Comparison of ENCODE assay signal across 18 cellular contexts in the genomic region with DNA sequence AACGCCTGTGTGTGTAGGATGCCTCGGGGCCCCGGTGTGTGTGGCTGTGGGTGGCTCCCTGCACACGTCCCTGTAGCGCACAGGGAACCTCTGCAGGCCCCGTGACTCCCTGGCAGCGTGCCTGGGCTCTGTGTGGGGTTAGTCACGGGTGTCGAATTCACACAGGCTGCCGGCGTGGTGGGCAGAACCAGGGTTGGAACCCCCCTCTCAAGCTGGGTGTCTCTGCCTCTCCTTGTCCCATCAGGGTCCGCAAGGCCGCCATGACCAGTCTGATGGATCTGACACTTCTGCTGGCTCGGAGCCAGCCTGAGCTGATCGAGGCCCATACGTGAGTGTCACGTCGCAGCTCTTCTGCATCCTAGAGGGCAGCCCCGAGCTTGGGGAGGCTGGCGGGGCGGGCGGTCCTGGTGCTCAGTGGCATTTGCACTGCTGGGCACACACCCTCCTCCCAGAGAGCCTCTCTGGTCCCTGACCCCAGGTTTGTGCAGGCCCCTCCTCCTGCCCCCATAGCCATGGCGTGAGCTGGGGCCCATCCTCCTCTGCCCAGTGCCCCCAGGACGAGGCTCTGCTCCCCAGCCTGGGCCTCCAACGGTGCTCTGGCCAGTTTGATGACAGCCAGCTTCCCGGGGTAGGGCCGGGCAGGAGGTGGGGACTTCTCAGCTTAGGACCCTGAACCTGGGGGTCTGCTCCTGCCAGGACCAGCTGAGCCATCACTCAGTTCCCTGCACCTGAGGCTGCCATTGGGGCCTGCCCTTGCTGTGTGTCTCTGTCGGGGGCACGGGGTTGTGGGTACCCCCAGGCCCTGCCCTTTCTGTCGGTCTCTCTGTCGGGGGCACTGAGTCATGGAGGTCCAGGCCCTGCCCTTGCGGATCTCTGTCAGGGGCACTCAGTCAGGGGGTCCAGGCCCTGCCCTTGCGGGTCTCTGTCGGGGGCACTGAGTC.
DNase-seq lines count a peak whose midpoint lies in the region; ATAC-seq, FAIRE-seq and TF ChIP-seq lines count a peak whose summit lies in the region.
"Had no signal": no experiment of that assay in that cellular context is flagged by ENCODE, and none has a peak within 500 bp of the region (broad histone marks: within the 10 kb centered on the region; RNA-seq: fewer than 3 reads in every experiment).

No MANE protein-coding gene starts in this region.

- H3K27me3 ChIP-seq in K562 (ENCODE audit: control insufficient read depth in 2 of 2, insufficient read depth in 2 of 2, low read length in 2 of 2) (no peaks in the 10 kb centered on the region), right lobe of liver (no peaks in the 10 kb centered on the region), tibial artery (no peaks in the 10 kb centered on the region)

- no TSS peak for BruUV-seq in K562 (replicated peaks; lab: Mats Ljungman, UMichigan)

- no peak overlapping the region for H3K9ac ChIP-seq in K562 (ENCODE audit: insufficient read depth in 1 of 2, low read depth in 2 of 2, low read length in 2 of 2)

- POLR2A ChIA-PET in K562 (lab: Yijun Ruan, JAX), result interaction anchor here (0.6 kb wide), 1 partner anchor 660 kb away, joined by 4 read pairs; no protein-coding TSS in a partner anchor

- H3K4me3 Mint-ChIP-seq in activated T-helper 2 cell treated with anti-CD3 and anti-CD28 coated beads, Interferon-gamma antibody, Interleukin-2, Interleukin-4, amounts not matched to agents 10 μg/mL and 5 μg/mL and 100 μg/mL, durations not matched to agents 14 hours and 24 hours and 36 hours (ENCODE audit: low read depth), result no peak overlapping the region

- no peak for TF ChIP-seq CTCF in K562 (IDR thresholded peaks at IDR 0.05 in 2 of 3, conservative IDR thresholded peaks at IDR 0.05 in 1 of 3; ENCODE audit: insufficient read depth in 2 of 3, low read depth in 1 of 3, low read length in 3 of 3)
- TF ChIP-seq CTCF in right lobe of liver (IDR thresholded peaks at IDR 0.05), result no peak
- no peak for TF ChIP-seq CTCF in tibial artery (IDR thresholded peaks at IDR 0.05)

- H2AFZ ChIP-seq in K562 (ENCODE audit: low read depth, low read length), result no peak overlapping the region

- no peaks in the 10 kb centered on the region for H3K4me1 Mint-ChIP-seq in activated T-helper 2 cell treated with anti-CD3 and anti-CD28 coated beads, Interferon-gamma antibody, Interleukin-2, Interleukin-4, amounts not matched to agents 10 μg/mL and 5 μg/mL and 100 μg/mL, durations not matched to agents 14 hours and 24 hours and 36 hours (ENCODE audit: low read depth)

- CTCF ChIA-PET in K562 (lab: Yijun Ruan, JAX; ENCODE audit: low intra/inter-chr PET ratio), result no interaction called here

- peak; percentile 20 for DNase-seq in left cardiac atrium
- no peak for DNase-seq in Right ventricle myocardium inferior (ENCODE audit: missing footprints)
- no peak for DNase-seq in K562 (ENCODE audit: extremely low read depth in 1 of 4, low spot score in 3 of 4)
- peak in 2 of 3 donors; percentile 24 to 49 for DNase-seq in right lobe of liver
- DNase-seq in tibial artery, result peak; percentile 5 to 60
- no peak for DNase-seq in activated T-helper 2 cell treated with anti-CD3 and anti-CD28 coated beads, Interferon-gamma antibody, Interleukin-2, Interleukin-4, amounts not matched to agents 10 μg/mL and 5 μg/mL and 100 μg/mL, durations not matched to agents 14 hours and 24 hours and 36 hours (ENCODE audit: low spot score)
- DNase-seq in KG1 (lab: John Stamatoyannopoulos, UW), result no peak
- DNase-seq: Karpas-422, MM.1S, NCI-H1105, NCI-H1694 treated with DMSO at 0.1 percent for 48 hours, NCI-H345, PC-3 had no signal

- H3K9me3 ChIP-seq in K562 (replicated peaks; ENCODE audit: control insufficient read depth, insufficient read depth, low read depth, low read length) (no peaks in the 10 kb centered on the region), right lobe of liver (no peaks in the 10 kb centered on the region), tibial artery (no peaks in the 10 kb centered on the region)
- H3K9me3 ChIP-seq: Caco-2, HAP-1 had no signal

- H3K79me2 ChIP-seq in K562 (ENCODE audit: control insufficient read depth, insufficient read depth, low read length), result no peaks in the 10 kb centered on the region

- no peak for FAIRE-seq in K562 (lab: Jason Lieb, UNC)

- intact Hi-C loops in left cardiac atrium (cut with DNase I), result no loop called here
- intact Hi-C loops in Right ventricle myocardium inferior (cut with DNase I), result no loop called here
- intact Hi-C loops in K562 (cut with micrococcal nuclease), result no loop called here
- intact Hi-C loops in right lobe of liver (cut with DNase I), result no loop called here
- intact Hi-C loops in tibial artery (cut with DNase I; ENCODE audit: low total_unique reads), result no loop called here
- intact Hi-C loops in activated T-helper 2 cell treated with anti-CD3 and anti-CD28 coated beads, Interferon-gamma antibody, Interleukin-2, Interleukin-4, amounts not matched to agents 10 μg/mL and 5 μg/mL and 100 μg/mL, durations not matched to agents 14 hours and 24 hours and 36 hours (cut with micrococcal nuclease), result no loop called here

- H3K4me3 ChIP-seq in K562, result no peak overlapping the region
- no peak overlapping the region for H3K4me3 ChIP-seq in right lobe of liver
- H3K4me3 ChIP-seq in tibial artery, result no peak overlapping the region
- H3K4me3 ChIP-seq: HAP-1 had no signal

- no peak overlapping the region for H3K27ac ChIP-seq in K562 (ENCODE audit: extremely low read depth, low read depth, low read length)
- no peak overlapping the region for H3K27ac ChIP-seq in right lobe of liver
- no peak overlapping the region for H3K27ac ChIP-seq in tibial artery
- H3K27ac ChIP-seq: C4-2B, HL-60 had no signal

- TF ChIP-seq EP300 in K562 (IDR thresholded peaks at IDR 0.05; ENCODE audit: low read length), result no peak

- no peaks in the 10 kb centered on the region for H4K20me1 ChIP-seq in K562 (replicated peaks; ENCODE audit: control insufficient read depth, insufficient read depth, low read length)

- H3K4me1 ChIP-seq in K562 (replicated peaks in 1 of 2; ENCODE audit: control insufficient read depth in 2 of 2, insufficient read depth in 2 of 2, low read length in 2 of 2), result peaks cover 0 to 12% of the 10 kb centered on the region in 2 experiments; a peak in 2 of 5 replicates
- no peaks in the 10 kb centered on the region for H3K4me1 ChIP-seq in right lobe of liver
- H3K4me1 ChIP-seq in tibial artery, result peaks cover 0 to 8% (median 3%) of the 10 kb centered on the region in 4 donors
- H3K4me1 ChIP-seq: Caco-2, HAP-1 had no signal

- no peak for TF ChIP-seq RAD21 in K562 (CRISPR knock-in tag; conservative IDR thresholded peaks at IDR 0.05 in 1 of 2, IDR thresholded peaks at IDR 0.05 in 1 of 2)

- no peaks in the 10 kb centered on the region for H3K27me3 Mint-ChIP-seq in activated T-helper 2 cell treated with anti-CD3 and anti-CD28 coated beads, Interferon-gamma antibody, Interleukin-2, Interleukin-4, amounts not matched to agents 10 μg/mL and 5 μg/mL and 100 μg/mL, durations not matched to agents 14 hours and 24 hours and 36 hours (ENCODE audit: low read depth)

- H3K9me3 Mint-ChIP-seq in activated T-helper 2 cell treated with anti-CD3 and anti-CD28 coated beads, Interferon-gamma antibody, Interleukin-2, Interleukin-4, amounts not matched to agents 10 μg/mL and 5 μg/mL and 100 μg/mL, durations not matched to agents 14 hours and 24 hours and 36 hours, result no peaks in the 10 kb centered on the region

- in situ Hi-C loops in K562 (cut with MboI), result no loop called here

- peaks cover 77% of the 10 kb centered on the region; the same call in 2 of the 3 replicates for H3K36me3 ChIP-seq in K562 (ENCODE audit: control insufficient read depth, insufficient read depth, low read length)
- peaks cover 0 to 41% (median 8%) of the 10 kb centered on the region in 4 donors for H3K36me3 ChIP-seq in right lobe of liver
- H3K36me3 ChIP-seq in tibial artery, result peaks cover 72 to 97% (median 79%) of the 10 kb centered on the region in 3 donors

- H3K27ac Mint-ChIP-seq in activated T-helper 2 cell treated with anti-CD3 and anti-CD28 coated beads, Interferon-gamma antibody, Interleukin-2, Interleukin-4, amounts not matched to agents 10 μg/mL and 5 μg/mL and 100 μg/mL, durations not matched to agents 14 hours and 24 hours and 36 hours, result no peak overlapping the region

- 91% methylated on average over 32 of the region's 34 CpGs for WGBS in K562 (ENCODE audit: insufficient coverage, low coverage, missing lambda C conversion rate)
- WGBS in right lobe of liver (ENCODE audit: insufficient coverage, low coverage, low lambda C conversion rate, missing lambda C conversion rate), result no CpG with 5 or more reads among the region's 34 CpGs

- TF ChIP-seq POLR2A in K562 (conservative IDR thresholded peaks at IDR 0.05) (no peak), right lobe of liver (IDR thresholded peaks at IDR 0.05) (no peak)

- H3K9me1 ChIP-seq in K562 (ENCODE audit: control insufficient read depth, insufficient read depth, low read length), result no peaks in the 10 kb centered on the region

- peaks cover 61% of the 10 kb centered on the region for H3K36me3 Mint-ChIP-seq in activated T-helper 2 cell treated with anti-CD3 and anti-CD28 coated beads, Interferon-gamma antibody, Interleukin-2, Interleukin-4, amounts not matched to agents 10 μg/mL and 5 μg/mL and 100 μg/mL, durations not matched to agents 14 hours and 24 hours and 36 hours (ENCODE audit: low read depth)

- no peak for ATAC-seq in left cardiac atrium
- ATAC-seq in Right ventricle myocardium inferior, result no peak
- ATAC-seq in K562, result no peak
- ATAC-seq in right lobe of liver, result peak in 1 of 4 donors; percentile 3
- no peak for ATAC-seq in HG03039 (IDR thresholded peaks at IDR 0.05; ENCODE audit: unreplicated experiment)
- ATAC-seq: PC-3 had no signal

- no peak overlapping the region for H3K4me2 ChIP-seq in K562 (ENCODE audit: insufficient read depth, low read length)

TF ChIP-seq in K562, 482 proteins besides CTCF, POLR2A, EP300 and RAD21 (continues in another document):
- TF ChIP-seq ZNF696 (CRISPR knock-in tag; conservative IDR thresholded peaks at IDR 0.05), result no peak
- TF ChIP-seq DMBX1 (CRISPR knock-in tag; IDR thresholded peaks at IDR 0.05; ENCODE audit: borderline replicate concordance), result no peak
- peak; percentile 41 for TF ChIP-seq NFIC (IDR thresholded peaks at IDR 0.05)
- TF ChIP-seq, protein P1, sequence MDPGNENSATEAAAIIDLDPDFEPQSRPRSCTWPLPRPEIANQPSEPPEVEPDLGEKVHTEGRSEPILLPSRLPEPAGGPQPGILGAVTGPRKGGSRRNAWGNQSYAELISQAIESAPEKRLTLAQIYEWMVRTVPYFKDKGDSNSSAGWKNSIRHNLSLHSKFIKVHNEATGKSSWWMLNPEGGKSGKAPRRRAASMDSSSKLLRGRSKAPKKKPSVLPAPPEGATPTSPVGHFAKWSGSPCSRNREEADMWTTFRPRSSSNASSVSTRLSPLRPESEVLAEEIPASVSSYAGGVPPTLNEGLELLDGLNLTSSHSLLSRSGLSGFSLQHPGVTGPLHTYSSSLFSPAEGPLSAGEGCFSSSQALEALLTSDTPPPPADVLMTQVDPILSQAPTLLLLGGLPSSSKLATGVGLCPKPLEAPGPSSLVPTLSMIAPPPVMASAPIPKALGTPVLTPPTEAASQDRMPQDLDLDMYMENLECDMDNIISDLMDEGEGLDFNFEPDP (CRISPR knock-in tag; IDR thresholded peaks at IDR 0.05), result no peak
- TF ChIP-seq POLR2G (IDR thresholded peaks at IDR 0.05; ENCODE audit: low read depth, low read length), result peak; percentile 32; the same call in 1 of the 2 replicates

Comparison
In these comparisons a context has a peak if more than half of its experiments do, and no peak if none do; other contexts are left out.
1. DNase-seq: peak in left cardiac atrium (single experiment), right lobe of liver (2 of 3) and tibial artery (2 of 2); none in Right ventricle myocardium inferior (single experiment), K562 (0 of 4), activated T-helper 2 cell treated with anti-CD3 and anti-CD28 coated beads, Interferon-gamma antibody, Interleukin-2, Interleukin-4, amounts not matched to agents 10 μg/mL and 5 μg/mL and 100 μg/mL, durations not matched to agents 14 hours and 24 hours and 36 hours (single experiment) and KG1 (single experiment).